In the genomic region with DNA sequence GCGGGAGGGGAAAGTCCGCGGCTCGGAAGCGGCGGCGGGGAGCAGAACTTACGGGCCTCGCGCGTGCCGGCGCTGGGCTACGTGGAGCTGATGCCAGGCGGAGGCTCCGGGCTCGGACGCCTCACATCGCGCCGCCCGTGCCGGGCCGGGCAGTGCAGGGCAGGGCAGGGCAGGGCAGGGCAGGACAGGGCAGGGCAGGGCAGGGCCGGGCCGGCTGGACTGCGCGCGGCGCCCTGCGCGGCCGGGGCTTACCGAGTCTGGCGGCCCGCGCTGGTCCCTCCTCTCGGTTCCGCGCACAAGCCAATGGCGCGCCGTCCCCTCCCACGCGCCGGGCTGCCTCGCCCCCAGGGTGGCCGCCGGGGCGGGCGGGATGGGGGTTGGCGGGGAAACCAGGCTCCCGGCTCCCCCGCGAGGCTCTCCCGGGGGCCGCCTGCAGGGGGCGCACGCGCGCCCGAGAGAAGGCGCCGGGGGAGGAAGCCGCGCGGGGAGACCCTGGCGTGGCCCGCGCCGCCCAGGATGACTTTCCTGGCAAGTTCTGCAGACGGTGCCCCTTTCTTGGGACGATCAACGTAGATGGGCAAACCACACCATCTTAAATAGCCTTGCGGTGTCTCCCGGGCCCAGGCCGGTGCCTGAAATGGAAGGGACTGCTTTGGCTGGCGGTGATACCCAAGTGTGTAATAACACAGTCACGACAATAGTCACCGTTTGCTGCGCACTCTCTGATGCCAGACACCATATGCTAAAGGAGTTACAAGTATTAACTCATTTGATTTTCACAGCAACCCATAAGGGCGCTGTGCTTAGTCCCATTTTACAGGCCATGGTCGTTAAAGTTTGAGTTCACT, we compare ENCODE assay signal across 7 cellular contexts. TPM values are rescaled to one million over a fixed set of nuclear protein-coding genes. Genes with fewer than 3 reads are reported as not detected.
A peak's percentile ranks its signal among the peaks of the same experiment; 100 is the strongest.
DNase-seq lines count a peak whose midpoint lies in the region; ATAC-seq, FAIRE-seq and TF ChIP-seq lines count a peak whose summit lies in the region.

A gene with protein sequence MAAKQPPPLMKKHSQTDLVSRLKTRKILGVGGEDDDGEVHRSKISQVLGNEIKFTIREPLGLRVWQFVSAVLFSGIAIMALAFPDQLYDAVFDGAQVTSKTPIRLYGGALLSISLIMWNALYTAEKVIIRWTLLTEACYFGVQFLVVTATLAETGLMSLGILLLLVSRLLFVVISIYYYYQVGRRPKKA (minus strand): TSS at position 259 of the 848 bp plus-strand sequence. CDS start 12,548 bp downstream, outside the sequence.

- ATAC-seq in HG03175 (IDR thresholded peaks at IDR 0.05; ENCODE audit: unreplicated experiment): no peak

- dilution Hi-C loops in endothelial cell of umbilical vein (cut with MboI; ENCODE audit: extremely low pct_ligation_motif_present, low sequenced_read_pairs): no loop called here

- H3K27me3 ChIP-seq in endothelial cell of umbilical vein (ENCODE audit: control insufficient read depth in 2 of 2, insufficient read depth in 2 of 2, low read length in 2 of 2): no peaks in the 10 kb centered on the region

- peaks cover 16% of the 10 kb centered on the region for H3K4me1 ChIP-seq in endothelial cell of umbilical vein (ENCODE audit: control insufficient read depth, extremely low read depth, insufficient read depth, low read length)

- peak within 1 kb of the TSS; percentile 92 for H2AFZ ChIP-seq in endothelial cell of umbilical vein (ENCODE audit: low read depth, low read length)

- H3K36me3 ChIP-seq in endothelial cell of umbilical vein (ENCODE audit: control insufficient read depth in 2 of 2, extremely low read depth in 1 of 2, insufficient read depth in 2 of 2, low read length in 2 of 2): no peaks in the 10 kb centered on the region

- intact Hi-C loops in endothelial cell of umbilical vein (cut with micrococcal nuclease): loop anchor here (10.0 kb wide), 1 partner anchor 714 kb away; a partner anchor contains a TSS

- FAIRE-seq in GM12891 (lab: Jason Lieb, UNC): no peak
- no peak for FAIRE-seq in endothelial cell of umbilical vein (lab: Jason Lieb, UNC)

- H3K79me2 ChIP-seq in endothelial cell of umbilical vein (ENCODE audit: control insufficient read depth, insufficient read depth, low read length): no peaks in the 10 kb centered on the region

- peak within 1 kb of the TSS; percentile 69 to 82 (median 72) for H3K4me3 ChIP-seq in endothelial cell of umbilical vein (replicated peaks in 1 of 3; ENCODE audit: insufficient read depth in 1 of 3, low read depth in 1 of 3, low read length in 3 of 3)

- H3K27ac ChIP-seq in endothelial cell of umbilical vein (ENCODE audit: insufficient read depth, low read depth, low read length): peak within 1 kb of the TSS; percentile 56

- peak within 1 kb of the TSS; percentile 75 for H3K9ac ChIP-seq in endothelial cell of umbilical vein (replicated peaks; ENCODE audit: extremely low read depth, insufficient read depth, low read length)

- H3K9me3 ChIP-seq in endothelial cell of umbilical vein (replicated peaks; ENCODE audit: control insufficient read depth, insufficient read depth, low read length): no peaks in the 10 kb centered on the region

- H3K4me2 ChIP-seq in endothelial cell of umbilical vein (ENCODE audit: insufficient read depth, low read length): peak within 1 kb of the TSS; percentile 80

- TF ChIP-seq POLR2A in GM12891 (IDR thresholded peaks at IDR 0.05; ENCODE audit: low read depth, low read length) (no peak), endothelial cell of umbilical vein (IDR thresholded peaks at IDR 0.05; ENCODE audit: low read depth, low read length) (no peak)

- no TSS peak for BruUV-seq in endothelial cell of umbilical vein (replicated peaks; lab: Mats Ljungman, UMichigan)

- no peaks in the 10 kb centered on the region for H3K9me1 ChIP-seq in endothelial cell of umbilical vein (replicated peaks; ENCODE audit: control insufficient read depth, extremely low read depth, insufficient read depth, low read length)

- POLR2A ChIA-PET in endothelial cell of umbilical vein (lab: Charles Lee): interaction anchor here (0.8 kb wide), 1 partner anchor 29 kb away, joined by 4 read pairs; no protein-coding TSS in a partner anchor

- CTCF ChIA-PET in endothelial cell of umbilical vein (lab: Charles Lee): interaction anchor here (0.8 to 1.5 kb wide), 7 partner anchors 14 to 152 kb away, joined by 3 to 10 read pairs (median 3); no protein-coding TSS in a partner anchor

- H4K20me1 ChIP-seq in endothelial cell of umbilical vein (replicated peaks; ENCODE audit: control insufficient read depth, extremely low read depth, insufficient read depth, low read length): peaks cover 2% of the 10 kb centered on the region

- DNase-seq in GM12891 (ENCODE audit: insufficient read length, low spot score) (peak; percentile 64), NCI-H2196 treated with DMSO at 0.1 percent for 48 hours (lab: John Stamatoyannopoulos, UW; ENCODE audit: unreplicated experiment) (peak; percentile 57), endothelial cell of umbilical vein (ENCODE audit: low read depth, low spot score) (peak; percentile 77), mucosa of gallbladder (ENCODE audit: low spot score) (peak; percentile 79)
- DNase-seq in activated CD8-positive, alpha-beta memory T cell treated with anti-CD3 and anti-CD28 coated beads, Interleukin-2, amount 50 U/mL, for 4 hours: peak; percentile 72
- DNase-seq in stimulated activated CD8-positive, alpha-beta memory T cell treated with anti-CD3 and anti-CD28 coated beads, Interleukin-7, amount 100 ng/mL, for 1 hour (ENCODE audit: low read depth in 2 of 2): peak; percentile 19 to 29

- peak; percentile 46 to 72 for TF ChIP-seq CTCF in endothelial cell of umbilical vein (IDR thresholded peaks at IDR 0.05; ENCODE audit: extremely low read depth in 1 of 2, insufficient read depth in 1 of 2, low read depth in 1 of 2, low read length in 2 of 2)

TF ChIP-seq in GM12891, 5 proteins besides CTCF, POLR2A, EP300 and RAD21:
- TF ChIP-seq PAX5 (IDR thresholded peaks at IDR 0.05; ENCODE audit: insufficient read depth, low read length, severe bottlenecking) (no peak), POU2F2 (IDR thresholded peaks at IDR 0.05; ENCODE audit: low read depth, low read length) (no peak), SPI1 (IDR thresholded peaks at IDR 0.05; ENCODE audit: low read depth, low read length) (no peak), POLR2AphosphoS5 (IDR thresholded peaks at IDR 0.05; ENCODE audit: low read depth, low read length) (no peak), TAF1 (IDR thresholded peaks at IDR 0.05; ENCODE audit: low read depth, low read length) (no peak)
TF ChIP-seq in GM12891: peak in this region for 0.

TF ChIP-seq in endothelial cell of umbilical vein, 7 proteins besides CTCF, POLR2A, EP300 and RAD21:
- TF ChIP-seq POLR2AphosphoS5 (IDR thresholded peaks at IDR 0.05; ENCODE audit: insufficient read depth, low read depth, low read length) (peak; percentile 69), JUN (IDR thresholded peaks at IDR 0.05; ENCODE audit: borderline replicate concordance, insufficient read depth, insufficient read length, low read depth) (no peak)

RNA-seq across cellular contexts. Expression of the gene that starts here (rescaled TPM):
- polyA plus RNA-seq in GM12891 (2012; ENCODE audit: low read depth, missing spikeins): 0.42 TPM
- total RNA-seq in endothelial cell of umbilical vein: 78.2 and 79.4 TPM in 2 replicates
- 29.6 and 31.5 TPM in 2 replicates for polyA plus RNA-seq in endothelial cell of umbilical vein
- 24.4 and 26.7 TPM in 2 replicates for polyA plus RNA-seq in endothelial cell of umbilical vein (2011; cell fraction: cytosol; rRNA removed)
- 46.0 and 57.6 TPM in 2 replicates for polyA plus RNA-seq in endothelial cell of umbilical vein (2011; cell fraction: nucleus; rRNA removed)
- 45.4 and 53.5 TPM in 2 replicates for polyA plus RNA-seq in endothelial cell of umbilical vein (2012)
- polyA minus RNA-seq in endothelial cell of umbilical vein: 41.5 and 42.9 TPM in 2 replicates
- not detected for polyA minus RNA-seq in endothelial cell of umbilical vein (2011; cell fraction: cytosol; rRNA and poly(A)+ RNA removed)
- polyA minus RNA-seq in endothelial cell of umbilical vein (2011; cell fraction: nucleus; rRNA and poly(A)+ RNA removed): 32.9 and 44.5 TPM in 2 replicates
- 133 TPM for total RNA-seq in mucosa of gallbladder

Comparison
In these comparisons a context has a peak if more than half of its experiments do, and no peak if none do; other contexts are left out.
1. DNase-seq: peak in every context shown above with its lines; median percentile 79 in mucosa of gallbladder; 77 in endothelial cell of umbilical vein; 72 in activated CD8-positive, alpha-beta memory T cell treated with anti-CD3 and anti-CD28 coated beads, Interleukin-2, amount 50 U/mL, for 4 hours; 64 in GM12891; 57 in NCI-H2196 treated with DMSO at 0.1 percent for 48 hours; 24 in stimulated activated CD8-positive, alpha-beta memory T cell treated with anti-CD3 and anti-CD28 coated beads, Interleukin-7, amount 100 ng/mL, for 1 hour.